Comparison of ENCODE assay signal across 20 cellular contexts in genomic region chr12:50541139-50541538, GRCh38. TPM values are rescaled to one million over a fixed set of nuclear protein-coding genes. Genes with fewer than 3 reads are reported as not detected.
A peak's percentile ranks its signal among the peaks of the same experiment; 100 is the strongest.
DNase-seq lines count a peak whose midpoint lies in the region; TF ChIP-seq lines count a peak whose summit lies in the region.
"Had no signal": no experiment of that assay in that cellular context is flagged by ENCODE, and none has a peak within 500 bp of the region (broad histone marks: within the 10 kb centered on the region; RNA-seq: fewer than 3 reads in every experiment).

No MANE protein-coding gene starts in this region.

- no peak overlapping the region for H3K27ac ChIP-seq in breast epithelium
- H3K27ac ChIP-seq in RWPE1, result peak overlapping the region; percentile 80; the same call in 1 of the 2 replicates
- peak overlapping the region in 3 of 4 donors; percentile 69 to 86 (median 75) for H3K27ac ChIP-seq in esophagus squamous epithelium
- H3K27ac ChIP-seq in CD8-positive, alpha-beta memory T cell (ENCODE audit: low read depth, low read length), result no peak overlapping the region
- H3K27ac ChIP-seq in SK-N-SH (ENCODE audit: low read depth in 2 of 2, low read length in 1 of 2), result no peak overlapping the region
- H3K27ac ChIP-seq: BLaER1, SJSA1 had no signal

- TF ChIP-seq POLR2A in breast epithelium (IDR thresholded peaks at IDR 0.05) (no peak), esophagus squamous epithelium (IDR thresholded peaks at IDR 0.05) (no peak)

- DNase-seq in MCF 10A (ENCODE audit: unreplicated experiment), result no peak
- DNase-seq in breast epithelium (ENCODE audit: low spot score in 2 of 2), result no peak
- no peak for DNase-seq in RWPE1 (ENCODE audit: low spot score)
- no peak for DNase-seq in esophagus squamous epithelium (lab: John Stamatoyannopoulos, UW)
- DNase-seq in CD8-positive, alpha-beta memory T cell, result no peak
- DNase-seq in SK-N-SH, result no peak
- no peak for DNase-seq in stimulated activated naive CD4-positive, alpha-beta T cell (lab: John Stamatoyannopoulos, UW)
- DNase-seq in MG63, result no peak
- DNase-seq: CD8-positive, alpha-beta T cell; DMS79; MV-4-11; NCI-H1417; NCI-H187; NCI-H2107; NCI-H2227 treated with DMSO at 0.1 percent for 48 hours; NCI-H510A treated with DMSO at 0.1 percent for 48 hours; NCI-H82; OCI-M1 had no signal

- H3K36me3 Mint-ChIP-seq in MCF 10A (ENCODE audit: insufficient read depth, unreplicated experiment), result no peaks in the 10 kb centered on the region
- H3K36me3 Mint-ChIP-seq in CD8-positive, alpha-beta memory T cell, result peaks cover 0 to 10% (median 0%) of the 10 kb centered on the region in 3 donors

- H3K36me3 ChIP-seq in breast epithelium, result no peaks in the 10 kb centered on the region
- H3K36me3 ChIP-seq in esophagus squamous epithelium, result no peaks in the 10 kb centered on the region
- peaks cover 3% of the 10 kb centered on the region for H3K36me3 ChIP-seq in CD8-positive, alpha-beta memory T cell (ENCODE audit: insufficient read depth, low read length)
- H3K36me3 ChIP-seq in SK-N-SH (replicated peaks in 1 of 2; ENCODE audit: control insufficient read depth in 1 of 2, insufficient read depth in 2 of 2, low read length in 1 of 2), result no peaks in the 10 kb centered on the region
- no peaks in the 10 kb centered on the region for H3K36me3 ChIP-seq in MG63
- H3K36me3 ChIP-seq: SJSA1 had no signal

- H3K27me3 ChIP-seq in breast epithelium, result no peaks in the 10 kb centered on the region
- no peaks in the 10 kb centered on the region for H3K27me3 ChIP-seq in esophagus squamous epithelium
- no peaks in the 10 kb centered on the region for H3K27me3 ChIP-seq in CD8-positive, alpha-beta memory T cell (ENCODE audit: insufficient read depth, low read length, poor library complexity, severe bottlenecking)
- H3K27me3 ChIP-seq in SK-N-SH (ENCODE audit: insufficient read depth), result no peaks in the 10 kb centered on the region
- no peaks in the 10 kb centered on the region for H3K27me3 ChIP-seq in MG63
- H3K27me3 ChIP-seq: BLaER1, SJSA1 had no signal

- POLR2A ChIA-PET in MCF 10A (lab: Yijun Ruan, JAX) (interaction anchor here (0.6 to 9.3 kb wide), 9 partner anchors 9 to 128 kb away, joined by 3 to 95 read pairs (median 4); partner anchors contain the start of gene DIP2B), RWPE1 (lab: Yijun Ruan, JAX; ENCODE audit: low non-redundant PET) (no interaction called here), SK-N-SH (lab: Yijun Ruan, JAX) (no interaction called here)
- POLR2A ChIA-PET in CD8-positive, alpha-beta memory T cell (lab: Charles Lee), result no interaction called here

- no peaks in the 10 kb centered on the region for H3K9me3 Mint-ChIP-seq in MCF 10A (ENCODE audit: unreplicated experiment)
- H3K9me3 Mint-ChIP-seq in CD8-positive, alpha-beta memory T cell, result no peaks in the 10 kb centered on the region
- H3K9me3 Mint-ChIP-seq: CD8-positive, alpha-beta T cell had no signal

- H3K27me3 Mint-ChIP-seq in MCF 10A (ENCODE audit: insufficient read depth, unreplicated experiment), result no peaks in the 10 kb centered on the region
- H3K27me3 Mint-ChIP-seq in CD8-positive, alpha-beta memory T cell, result no peaks in the 10 kb centered on the region

- no peak for TF ChIP-seq EP300 in SK-N-SH (IDR thresholded peaks at IDR 0.05; ENCODE audit: borderline replicate concordance in 1 of 2, low read depth in 1 of 2, low read length in 1 of 2)

- H4K20me1 ChIP-seq in SK-N-SH (ENCODE audit: insufficient read depth), result peaks cover 6% of the 10 kb centered on the region; the same call in 1 of the 2 replicates

- H3K4me3 ChIP-seq in breast epithelium (no peak overlapping the region), esophagus squamous epithelium (no peak overlapping the region), SK-N-SH (ENCODE audit: low read depth in 2 of 2, low read length in 1 of 2) (no peak overlapping the region), MG63 (no peak overlapping the region)
- no peak overlapping the region for H3K4me3 ChIP-seq in CD8-positive, alpha-beta memory T cell (ENCODE audit: low read length)
- H3K4me3 ChIP-seq: BLaER1, SJSA1 had no signal

- peak overlapping the region; percentile 54 for H3K27ac Mint-ChIP-seq in MCF 10A (ENCODE audit: low read depth, unreplicated experiment)
- H3K27ac Mint-ChIP-seq in CD8-positive, alpha-beta memory T cell, result no peak overlapping the region
- H3K27ac Mint-ChIP-seq: CD8-positive, alpha-beta T cell had no signal

- H3K4me3 Mint-ChIP-seq in MCF 10A (ENCODE audit: unreplicated experiment), result no peak overlapping the region
- no peak overlapping the region for H3K4me3 Mint-ChIP-seq in CD8-positive, alpha-beta memory T cell
- H3K4me3 Mint-ChIP-seq: CD8-positive, alpha-beta T cell had no signal

- peaks cover 24% of the 10 kb centered on the region for H3K4me1 Mint-ChIP-seq in MCF 10A (ENCODE audit: insufficient read depth, unreplicated experiment)
- peaks cover 8 to 36% (median 26%) of the 10 kb centered on the region in 3 donors for H3K4me1 Mint-ChIP-seq in CD8-positive, alpha-beta memory T cell

- peaks cover 27% of the 10 kb centered on the region for H3F3A ChIP-seq in SK-N-SH (replicated peaks; ENCODE audit: insufficient read depth)

- no peak for TF ChIP-seq RAD21 in SK-N-SH (IDR thresholded peaks at IDR 0.05; ENCODE audit: low read length)

- H2AFZ ChIP-seq in SK-N-SH (ENCODE audit: low read depth), result no peak overlapping the region

- CTCF ChIA-PET in MCF 10A (lab: Yijun Ruan, JAX) (no interaction called here), RWPE1 (lab: Yijun Ruan, JAX) (no interaction called here), SK-N-SH (lab: Yijun Ruan, JAX) (interaction anchor here (1.4 kb wide), 1 partner anchor 11 kb away, joined by 4 read pairs; no protein-coding TSS in a partner anchor)
- CTCF ChIA-PET in CD8-positive, alpha-beta memory T cell (lab: Charles Lee), result interaction anchor here (1.3 to 2.6 kb wide), 2 partner anchors 20 to 37 kb away, joined by 4 to 7 read pairs; partner anchors contain the start of gene DIP2B

- no peaks in the 10 kb centered on the region for H3K9me2 ChIP-seq in SK-N-SH

- H3K79me2 ChIP-seq in SK-N-SH (ENCODE audit: insufficient read depth), result peaks cover 75% of the 10 kb centered on the region

- H3K9me3 ChIP-seq in breast epithelium (no peaks in the 10 kb centered on the region), esophagus squamous epithelium (no peaks in the 10 kb centered on the region), SK-N-SH (no peaks in the 10 kb centered on the region), MG63 (no peaks in the 10 kb centered on the region)
- no peaks in the 10 kb centered on the region for H3K9me3 ChIP-seq in CD8-positive, alpha-beta memory T cell (ENCODE audit: low read length)
- H3K9me3 ChIP-seq: BLaER1, SJSA1 had no signal

- intact Hi-C loops in MCF 10A (cut with micrococcal nuclease) (no loop called here), breast epithelium (cut with DNase I; ENCODE audit: low total_unique reads) (no loop called here), esophagus squamous epithelium (cut with DNase I) (no loop called here)

- no TSS peak for BruUV-seq in MCF 10A (replicated peaks; lab: Mats Ljungman, UMichigan)

- no peak overlapping the region for H3K9ac ChIP-seq in SK-N-SH
- H3K9ac ChIP-seq: BLaER1 had no signal

- H3K4me2 ChIP-seq in SK-N-SH, result no peak overlapping the region
- H3K4me2 ChIP-seq: BLaER1 had no signal

- no peak for TF ChIP-seq CTCF in MCF 10A (IDR thresholded peaks at IDR 0.05; ENCODE audit: unreplicated experiment)
- TF ChIP-seq CTCF in breast epithelium (IDR thresholded peaks at IDR 0.05), result no peak
- no peak for TF ChIP-seq CTCF in RWPE1 (conservative IDR thresholded peaks at IDR 0.05; ENCODE audit: low read depth)
- TF ChIP-seq CTCF in esophagus squamous epithelium (IDR thresholded peaks at IDR 0.05), result no peak
- no peak for TF ChIP-seq CTCF in SK-N-SH (IDR thresholded peaks at IDR 0.05)

- no peaks in the 10 kb centered on the region for H3K4me1 ChIP-seq in breast epithelium
- H3K4me1 ChIP-seq in esophagus squamous epithelium, result peaks cover 31 to 84% (median 40%) of the 10 kb centered on the region in 3 donors
- H3K4me1 ChIP-seq in CD8-positive, alpha-beta memory T cell (ENCODE audit: insufficient read depth, low read length), result peaks cover 6% of the 10 kb centered on the region
- peaks cover 2 to 28% of the 10 kb centered on the region in 2 experiments; a peak in 2 of 4 replicates for H3K4me1 ChIP-seq in SK-N-SH (ENCODE audit: control insufficient read depth in 1 of 2, insufficient read depth in 2 of 2, low read depth in 1 of 2, low read length in 1 of 2)

TF ChIP-seq in SK-N-SH, 30 proteins besides CTCF, POLR2A, EP300 and RAD21:
- TF ChIP-seq EZH2phosphoT487 (IDR thresholded peaks at IDR 0.05; ENCODE audit: borderline replicate concordance, low read depth), result no peak
- TF ChIP-seq USF2 (IDR thresholded peaks at IDR 0.05; ENCODE audit: borderline replicate concordance, low read depth, low read length), result no peak
- TF ChIP-seq MEF2A (IDR thresholded peaks at IDR 0.05; ENCODE audit: borderline replicate concordance, low read depth), result no peak
- TF ChIP-seq TEAD4 (IDR thresholded peaks at IDR 0.05; ENCODE audit: borderline replicate concordance, insufficient read depth), result no peak
- no peak for TF ChIP-seq MXI1 (IDR thresholded peaks at IDR 0.05; ENCODE audit: low read depth, low read length)
- no peak for TF ChIP-seq SMC3 (IDR thresholded peaks at IDR 0.05; ENCODE audit: low read depth, low read length)
- no peak for TF ChIP-seq ELF1 (IDR thresholded peaks at IDR 0.05)
- TF ChIP-seq FOXM1 (IDR thresholded peaks at IDR 0.05; ENCODE audit: low read depth), result no peak
- TF ChIP-seq NFIC (IDR thresholded peaks at IDR 0.05; ENCODE audit: borderline replicate concordance), result no peak
- TF ChIP-seq CHD2 (IDR thresholded peaks at IDR 0.05; ENCODE audit: low read length, partially characterized antibody), result no peak
- no peak for TF ChIP-seq POLR2AphosphoS5 (IDR thresholded peaks at IDR 0.05; ENCODE audit: low read depth, low read length)
- no peak for TF ChIP-seq GATA2 (CRISPR knock-in tag; IDR thresholded peaks at IDR 0.05)
TF ChIP-seq in SK-N-SH: peak in this region for 0.

RNA-seq across cellular contexts. Expression of gene DIP2B, which starts 36.4 kb away (rescaled TPM):
- total RNA-seq in MCF 10A (2022), result 18.8 and 19.0 TPM in 2 replicates
- 10 to 100 TPM; 26.6 to 44.8 (median 33.4) TPM for total RNA-seq in breast epithelium
- total RNA-seq in esophagus squamous epithelium, result 10 to 100 TPM; 31.1 to 57.2 (median 46.5) TPM
- total RNA-seq in CD8-positive, alpha-beta memory T cell, result 10 to 100 TPM; 20.4 to 21.0 TPM
- 7.9 TPM for polyA plus RNA-seq in CD8-positive, alpha-beta memory T cell
- 6.6 and 8.6 TPM in 2 replicates for polyA plus RNA-seq in SK-N-SH (2012; rRNA removed)
- 6.8 and 7.6 TPM in 2 replicates for polyA plus RNA-seq in SK-N-SH (2012; cell fraction: cytosol; rRNA removed)
- 6.5 and 11.6 TPM in 2 replicates for polyA plus RNA-seq in SK-N-SH (2012; cell fraction: nucleus; rRNA removed)
- 3.4 and 3.6 TPM in 2 replicates for total RNA-seq in MG63 (2014; rRNA removed; shearing (Covaris generic); ENCODE audit: low replicate concordance)

Comparison
In these comparisons a context has a peak if more than half of its experiments do, and no peak if none do; other contexts are left out.
1. H3K27ac ChIP-seq: peak in RWPE1 (single experiment) and esophagus squamous epithelium (3 of 4); none in breast epithelium (0 of 2), CD8-positive, alpha-beta memory T cell (single experiment) and SK-N-SH (0 of 2).
2. CTCF ChIA-PET loops: an anchor here in CD8-positive, alpha-beta memory T cell (1.3 to 2.6 kb wide) and SK-N-SH (1.4 kb wide); none called in MCF 10A and RWPE1.